In the genomic region with DNA sequence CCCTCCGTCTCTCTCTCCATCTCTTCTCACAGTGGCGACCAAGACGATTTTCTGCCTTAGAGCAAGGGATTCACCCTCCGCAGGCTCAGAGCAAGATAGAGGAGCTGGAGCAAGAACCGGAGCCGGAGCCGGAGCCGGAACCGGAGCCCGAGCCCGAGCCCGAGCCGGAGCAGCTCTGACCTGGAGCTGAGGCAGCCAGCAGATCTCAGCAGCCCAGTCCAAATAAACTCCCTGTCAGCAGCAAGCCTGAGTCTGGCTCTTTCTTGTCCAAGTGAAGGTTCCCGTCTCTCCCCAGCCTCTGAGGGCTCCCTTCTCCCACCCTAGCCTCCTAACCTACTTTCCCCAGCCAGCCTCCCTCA, we compare ENCODE assay signal across 8 cellular contexts. TPM values are rescaled to one million over a fixed set of nuclear protein-coding genes. Genes with fewer than 3 reads are reported as not detected.
DNase-seq lines count a peak whose midpoint lies in the region; ATAC-seq, FAIRE-seq and TF ChIP-seq lines count a peak whose summit lies in the region.

No MANE protein-coding gene starts in this region.

- peak overlapping the region; percentile 35 for H3K4me3 ChIP-seq in skeletal muscle satellite cell (ENCODE audit: low read length)

- DNase-seq in NCI-H2227 (lab: John Stamatoyannopoulos, UW; ENCODE audit: unreplicated experiment) (peak; percentile 41), NCI-H2227 treated with DMSO at 0.1 percent for 48 hours (lab: John Stamatoyannopoulos, UW) (no peak), left cardiac atrium (no peak), H54 (ENCODE audit: insufficient read length, low spot score) (no peak), HPDE6-E6E7 (ENCODE audit: extremely low spot score) (no peak)
- DNase-seq in activated CD4-positive, alpha-beta memory T cell treated with anti-CD3 and anti-CD28 coated beads for 36 hours = no peak

- H3K9me3 Mint-ChIP-seq in activated CD4-positive, alpha-beta memory T cell treated with anti-CD3 and anti-CD28 coated beads for 36 hours = no peaks in the 10 kb centered on the region

- H3K4me1 ChIP-seq in skeletal muscle satellite cell (ENCODE audit: control insufficient read depth, insufficient read depth, low read length) = peaks cover 6% of the 10 kb centered on the region

- H3K4me3 Mint-ChIP-seq in activated CD4-positive, alpha-beta memory T cell treated with anti-CD3 and anti-CD28 coated beads for 36 hours = peak overlapping the region; percentile 67

- POLR2A ChIA-PET in activated CD4-positive, alpha-beta memory T cell treated with anti-CD3 and anti-CD28 coated beads for 36 hours (lab: Charles Lee) = interaction anchor here (0.6 to 1.8 kb wide), 5 partner anchors 11 to 146 kb away, joined by 3 to 19 read pairs (median 5); partner anchors contain the start of genes CD4, MLF2 and PTMS

- CTCF ChIA-PET in activated CD4-positive, alpha-beta memory T cell treated with anti-CD3 and anti-CD28 coated beads for 36 hours (lab: Charles Lee) = interaction anchor here (0.6 to 5.2 kb wide), 21 partner anchors 9 to 179 kb away, joined by 3 to 72 read pairs (median 4); partner anchors contain the start of genes CD4, MLF2, PTMS and ZNF384

- H3K36me3 ChIP-seq in skeletal muscle satellite cell (ENCODE audit: insufficient read depth, low read length) = peaks cover 16% of the 10 kb centered on the region

- H3K27me3 Mint-ChIP-seq in activated CD4-positive, alpha-beta memory T cell treated with anti-CD3 and anti-CD28 coated beads for 36 hours = peaks cover 2% of the 10 kb centered on the region

- H3K4me1 Mint-ChIP-seq in activated CD4-positive, alpha-beta memory T cell treated with anti-CD3 and anti-CD28 coated beads for 36 hours (ENCODE audit: low read depth) = peaks cover 73% of the 10 kb centered on the region

- peaks cover 48% of the 10 kb centered on the region for H3K36me3 Mint-ChIP-seq in activated CD4-positive, alpha-beta memory T cell treated with anti-CD3 and anti-CD28 coated beads for 36 hours

- H3K9me3 ChIP-seq in skeletal muscle satellite cell (replicated peaks; ENCODE audit: low read length) = no peaks in the 10 kb centered on the region

- H3K27ac Mint-ChIP-seq in activated CD4-positive, alpha-beta memory T cell treated with anti-CD3 and anti-CD28 coated beads for 36 hours = peak overlapping the region; percentile 46

- TF ChIP-seq POLR2A in H54 (IDR thresholded peaks at IDR 0.05; ENCODE audit: low read depth, low read length) = no peak

- H3K4me2 ChIP-seq in skeletal muscle satellite cell (ENCODE audit: low read length) = peak overlapping the region; percentile 70

- FAIRE-seq in H54 (lab: Jason Lieb, UNC) = no peak

- ATAC-seq in left cardiac atrium (peak; percentile 48 to 63), HG03175 (IDR thresholded peaks at IDR 0.05; ENCODE audit: unreplicated experiment) (no peak)

- H3K9ac ChIP-seq in skeletal muscle satellite cell (ENCODE audit: low read depth, low read length) = no peak overlapping the region

- no peaks in the 10 kb centered on the region for H3K27me3 ChIP-seq in skeletal muscle satellite cell (ENCODE audit: control insufficient read depth, insufficient read depth, low read length)

- intact Hi-C loops in activated CD4-positive, alpha-beta memory T cell treated with anti-CD3 and anti-CD28 coated beads for 36 hours (cut with micrococcal nuclease) = no loop called here
- intact Hi-C loops in left cardiac atrium (cut with DNase I) = loop anchor here (5.0 kb wide), 3 partner anchors 41 to 161 kb away; no protein-coding TSS in a partner anchor

RNA-seq across cellular contexts. Expression of gene LAG3, which starts 5.9 kb away (rescaled TPM):
- total RNA-seq in activated CD4-positive, alpha-beta memory T cell treated with anti-CD3 and anti-CD28 coated beads for 36 hours = 100 to 1,000 TPM; 169 to 172 TPM
- under 1 TPM; 0.62 to 0.97 TPM for total RNA-seq in left cardiac atrium
- total RNA-seq in skeletal muscle satellite cell (2012; rRNA removed) = under 0.01 TPM in 1 of 2 replicates, not detected in the other

RNA-seq across cellular contexts. Expression of gene CD4, which starts 11.1 kb away (rescaled TPM):
- 100 to 1,000 TPM; 290 to 300 TPM for total RNA-seq in activated CD4-positive, alpha-beta memory T cell treated with anti-CD3 and anti-CD28 coated beads for 36 hours
- total RNA-seq in left cardiac atrium = 10 to 100 TPM; 11.6 to 24.2 TPM
- total RNA-seq in skeletal muscle satellite cell (2012; rRNA removed) = not detected in 2 replicates

RNA-seq across cellular contexts. Expression of gene PTMS, which starts 12.0 kb away (rescaled TPM):
- total RNA-seq in activated CD4-positive, alpha-beta memory T cell treated with anti-CD3 and anti-CD28 coated beads for 36 hours = 100 to 1,000 TPM; 104 to 109 TPM
- 100 to 1,000 TPM; 164 to 189 TPM for total RNA-seq in left cardiac atrium
- total RNA-seq in skeletal muscle satellite cell (2012; rRNA removed) = 50.5 and 63.9 TPM in 2 replicates

RNA-seq across cellular contexts. Expression of gene MLF2, which starts 25.2 kb away (rescaled TPM):
- 100 to 1,000 TPM; 140 to 141 TPM for total RNA-seq in activated CD4-positive, alpha-beta memory T cell treated with anti-CD3 and anti-CD28 coated beads for 36 hours
- total RNA-seq in left cardiac atrium = 100 to 1,000 TPM; 118 to 149 TPM
- 140 and 177 TPM in 2 replicates for total RNA-seq in skeletal muscle satellite cell (2012; rRNA removed)

RNA-seq across cellular contexts. Expression of gene GPR162, which starts 43.4 kb away (rescaled TPM):
- under 1 TPM in 1 of 2 experiments, not detected in 1; 0.31 TPM for total RNA-seq in activated CD4-positive, alpha-beta memory T cell treated with anti-CD3 and anti-CD28 coated beads for 36 hours
- total RNA-seq in left cardiac atrium = 1 to 10 TPM; 5.3 to 8.4 TPM
- total RNA-seq in skeletal muscle satellite cell (2012; rRNA removed) = 1.1 and 1.3 TPM in 2 replicates

Comparison
In these comparisons a context has a peak if more than half of its experiments do, and no peak if none do; other contexts are left out.
1. RNA of gene LAG3, which starts 5.9 kb away (total RNA-seq): 169 to 172 TPM in activated CD4-positive, alpha-beta memory T cell treated with anti-CD3 and anti-CD28 coated beads for 36 hours; 0.62 to 0.97 TPM in left cardiac atrium; every median in the first group is over 10 times any median in the second.
2. RNA of gene CD4, which starts 11.1 kb away (total RNA-seq): 290 to 300 TPM in activated CD4-positive, alpha-beta memory T cell treated with anti-CD3 and anti-CD28 coated beads for 36 hours; 11.6 to 24.2 TPM in left cardiac atrium; every median in the first group is over 10 times any median in the second.